ENCODE assay signal across 13 cellular contexts in genomic region chr2:212032032-212032431, GRCh38.
DNase-seq lines count a peak whose midpoint lies in the region; ATAC-seq and TF ChIP-seq lines count a peak whose summit lies in the region.
"Had no signal": no experiment of that assay in that cellular context is flagged by ENCODE, and none has a peak within 500 bp of the region (broad histone marks: within the 10 kb centered on the region; RNA-seq: fewer than 3 reads in every experiment).

No MANE protein-coding gene starts in this region.

- POLR2A ChIA-PET in Caco-2 (lab: Charles Lee), result no interaction called here

- H3K36me3 ChIP-seq in tibial artery (no peaks in the 10 kb centered on the region), Caco-2 (ENCODE audit: control insufficient read depth, insufficient read depth, low read length) (no peaks in the 10 kb centered on the region)

- peak; percentile 89 for ATAC-seq in SK-N-SH treated with all-trans-retinoic acid at 6 μM for 48 hours

- no peak overlapping the region for H3K4me3 Mint-ChIP-seq in Caco-2 (ENCODE audit: unreplicated experiment)
- H3K4me3 Mint-ChIP-seq: stimulated activated naive CD8-positive, alpha-beta T cell treated with anti-CD3 and anti-CD28 coated beads, Interleukin-15, Interleukin-2, amounts not matched to agents 100 ng/mL and 50 ng/mL, for 24 hours had no signal

- no peak overlapping the region for H3K27ac Mint-ChIP-seq in Caco-2 (ENCODE audit: unreplicated experiment)
- H3K27ac Mint-ChIP-seq: stimulated activated naive CD8-positive, alpha-beta T cell treated with anti-CD3 and anti-CD28 coated beads, Interleukin-15, Interleukin-2, amounts not matched to agents 100 ng/mL and 50 ng/mL, for 24 hours had no signal

- H3K4me1 Mint-ChIP-seq in Caco-2 (ENCODE audit: low read depth, unreplicated experiment), result no peaks in the 10 kb centered on the region

- H3K36me3 Mint-ChIP-seq in Caco-2 (ENCODE audit: insufficient read depth, unreplicated experiment), result no peaks in the 10 kb centered on the region

- H3K9me3 Mint-ChIP-seq in Caco-2 (ENCODE audit: unreplicated experiment), result no peaks in the 10 kb centered on the region
- H3K9me3 Mint-ChIP-seq: stimulated activated naive CD8-positive, alpha-beta T cell treated with anti-CD3 and anti-CD28 coated beads, Interleukin-15, Interleukin-2, amounts not matched to agents 100 ng/mL and 50 ng/mL, for 24 hours had no signal

- no TSS peak for BruUV-seq in Caco-2 (replicated peaks; lab: Mats Ljungman, UMichigan)

- H3K27me3 Mint-ChIP-seq in Caco-2 (ENCODE audit: insufficient read depth, unreplicated experiment), result peaks cover 2% of the 10 kb centered on the region
- H3K27me3 Mint-ChIP-seq: stimulated activated naive CD8-positive, alpha-beta T cell treated with anti-CD3 and anti-CD28 coated beads, Interleukin-15, Interleukin-2, amounts not matched to agents 100 ng/mL and 50 ng/mL, for 24 hours had no signal

- H3K4me1 ChIP-seq in tibial artery (peaks cover 0 to 31% (median 6%) of the 10 kb centered on the region in 4 donors), Caco-2 (no peaks in the 10 kb centered on the region)

- TF ChIP-seq CTCF in fibroblast of pulmonary artery (IDR thresholded peaks at IDR 0.05; ENCODE audit: low read length, missing control alignments), result no peak
- no peak for TF ChIP-seq CTCF in tibial artery (IDR thresholded peaks at IDR 0.05)
- no peak for TF ChIP-seq CTCF in Caco-2 (IDR thresholded peaks at IDR 0.05; ENCODE audit: insufficient read depth in 1 of 2, low read depth in 1 of 2, low read length in 1 of 2, severe bottlenecking in 1 of 2, unreplicated experiment in 1 of 2)

- CTCF ChIA-PET in Caco-2 (lab: Charles Lee), result no interaction called here

- H3K27ac ChIP-seq in tibial artery, result peak overlapping the region; percentile 13 to 23
- H3K27ac ChIP-seq: dorsolateral prefrontal cortex had no signal

- H3K27me3 ChIP-seq in tibial artery (no peaks in the 10 kb centered on the region), Caco-2 (replicated peaks; ENCODE audit: control insufficient read depth, insufficient read depth, low read length) (no peaks in the 10 kb centered on the region)

- intact Hi-C loops in tibial artery (cut with DNase I; ENCODE audit: low total_unique reads) (no loop called here), Caco-2 (cut with micrococcal nuclease; ENCODE audit: unreplicated experiment) (no loop called here)

- H3K4me3 ChIP-seq in fibroblast of pulmonary artery (replicated peaks; ENCODE audit: low read depth, low read length), result no peak overlapping the region
- no peak overlapping the region for H3K4me3 ChIP-seq in tibial artery
- no peak overlapping the region for H3K4me3 ChIP-seq in Caco-2 (ENCODE audit: low read depth, low read length)
- H3K4me3 ChIP-seq: dorsolateral prefrontal cortex had no signal

- H3K9me3 ChIP-seq in tibial artery (no peaks in the 10 kb centered on the region), Caco-2 (no peaks in the 10 kb centered on the region)

- DNase-seq in HT1080 (ENCODE audit: low read depth) (peak; percentile 73), fibroblast of pulmonary artery (ENCODE audit: low read depth) (peak; percentile 54), tibial artery (no peak), Caco-2 (no peak), 8988T (no peak), NCI-H2081 (lab: John Stamatoyannopoulos, UW) (no peak)
- DNase-seq: activated naive CD4-positive, alpha-beta T cell; dorsolateral prefrontal cortex; occipital lobe; stimulated activated CD4-positive, alpha-beta T cell treated with anti-CD3 and anti-CD28 coated beads, Interleukin-2, amount 100 ng/mL, for 24 hours; T-helper 1 cell had no signal

TF ChIP-seq in SK-N-SH treated with all-trans-retinoic acid at 6 μM for 48 hours, 23 proteins besides CTCF, POLR2A, EP300 and RAD21 (continues in another document):
- no peak for TF ChIP-seq OSR1 (CRISPR knock-in tag; IDR thresholded peaks at IDR 0.05)
- no peak for TF ChIP-seq SNAI2 (CRISPR knock-in tag; IDR thresholded peaks at IDR 0.05)
- TF ChIP-seq TOX (CRISPR knock-in tag; IDR thresholded peaks at IDR 0.05; ENCODE audit: borderline replicate concordance), result 0 out of 2 replicates have a peak, but pooled peaks have one; percentile 23
- TF ChIP-seq PPARA (CRISPR knock-in tag; IDR thresholded peaks at IDR 0.05; ENCODE audit: borderline replicate concordance), result no peak
- TF ChIP-seq ZNF565 (CRISPR knock-in tag; conservative IDR thresholded peaks at IDR 0.05; ENCODE audit: low read depth), result no peak
- no peak for TF ChIP-seq GLIS3 (CRISPR knock-in tag; IDR thresholded peaks at IDR 0.05)
- TF ChIP-seq TSHZ2 (CRISPR knock-in tag; IDR thresholded peaks at IDR 0.05), result no peak
- TF ChIP-seq CSDC2 (CRISPR knock-in tag; IDR thresholded peaks at IDR 0.05), result no peak
- TF ChIP-seq ESRRG (CRISPR knock-in tag; IDR thresholded peaks at IDR 0.05), result no peak
- 0 out of 2 replicates have a peak, but pooled peaks have one; percentile 48 for TF ChIP-seq RARB (CRISPR knock-in tag; IDR thresholded peaks at IDR 0.05)
- no peak for TF ChIP-seq ZFP30 (CRISPR knock-in tag; IDR thresholded peaks at IDR 0.05)
- TF ChIP-seq ARNTL (CRISPR knock-in tag; IDR thresholded peaks at IDR 0.05; ENCODE audit: borderline replicate concordance, low read depth), result no peak
- TF ChIP-seq ZNF70 (CRISPR knock-in tag; IDR thresholded peaks at IDR 0.05), result no peak
- no peak for TF ChIP-seq CSRNP3 (CRISPR knock-in tag; IDR thresholded peaks at IDR 0.05)
- TF ChIP-seq BACH2 (CRISPR knock-in tag; IDR thresholded peaks at IDR 0.05; ENCODE audit: borderline replicate concordance), result no peak
- no peak for TF ChIP-seq POU6F1 (CRISPR knock-in tag; IDR thresholded peaks at IDR 0.05; ENCODE audit: borderline replicate concordance, low read depth)
- TF ChIP-seq ZFP3 (CRISPR knock-in tag; IDR thresholded peaks at IDR 0.05), result no peak
- 0 out of 2 replicates have a peak, but pooled peaks have one; percentile 43 for TF ChIP-seq ISL1 (CRISPR knock-in tag; IDR thresholded peaks at IDR 0.05)
- TF ChIP-seq CREB5 (CRISPR knock-in tag; IDR thresholded peaks at IDR 0.05; ENCODE audit: low read depth), result no peak

Comparison
In these comparisons a context has a peak if more than half of its experiments do, and no peak if none do; other contexts are left out.
1. DNase-seq: peak in HT1080 (single experiment) and fibroblast of pulmonary artery (single experiment); none in tibial artery (0 of 2), Caco-2 (0 of 2), 8988T (single experiment) and NCI-H2081 (0 of 2).